In genomic region chr9:104993291-104993963, GRCh38 we compare ENCODE assay signal across 8 cellular contexts.
DNase-seq lines count a peak whose midpoint lies in the region; ATAC-seq and TF ChIP-seq lines count a peak whose summit lies in the region.

No MANE protein-coding gene starts in this region.

- no peaks in the 10 kb centered on the region for H3K9me3 ChIP-seq in GM23248 (ENCODE audit: low read depth)
- H3K9me3 ChIP-seq in heart left ventricle: no peaks in the 10 kb centered on the region

- H2AFZ ChIP-seq in GM23248: peak overlapping the region; percentile 54

- 6% methylated on average over 9 of the region's 9 CpGs for WGBS in GM23248 (ENCODE audit: low coverage in 1 of 2, low lambda C conversion rate in 2 of 2, missing lambda C conversion rate in 2 of 2), 2 experiments
- WGBS in heart left ventricle, 4 donors: 5 to 11% (median 7%) methylated on average over 9 of the region's 9 CpGs

- peaks cover 33% of the 10 kb centered on the region for H3F3A ChIP-seq in GM23248 (ENCODE audit: insufficient read depth)

- intact Hi-C loops in heart left ventricle (cut with DNase I): loop anchor here in 6 of 10 donors (2.0 to 10.0 kb wide), 11 partner anchors 49 to 251 kb away; partner anchors contain the start of genes ABCA1 (in 1 of the 6) and SLC44A1 (in 1 of the 6)

- H3K36me3 ChIP-seq in GM23248 (ENCODE audit: low read depth): no peaks in the 10 kb centered on the region
- no peaks in the 10 kb centered on the region for H3K36me3 ChIP-seq in heart left ventricle

- DNase-seq in GM23248 (peak; percentile 85), UCSD-AML1 (lab: John Stamatoyannopoulos, UW; ENCODE audit: unreplicated experiment) (peak; percentile 23), heart left ventricle (peak; percentile 81 to 94 (median 83)), omental fat pad (ENCODE audit: low spot score) (no peak), NCI-H2029 (lab: John Stamatoyannopoulos, UW) (no peak), NCI-H524 treated with DMSO at 0.1 percent for 48 hours (lab: John Stamatoyannopoulos, UW) (no peak), COR-L47 (lab: John Stamatoyannopoulos, UW) (no peak)

- H3K4me3 ChIP-seq in GM23248 (no peak overlapping the region), heart left ventricle (peak overlapping the region in 1 of 12 donors; percentile 0)

- H3K79me2 ChIP-seq in GM23248 (ENCODE audit: insufficient read depth): no peaks in the 10 kb centered on the region

- TF ChIP-seq CTCF in heart left ventricle (IDR thresholded peaks at IDR 0.05): no peak
- TF ChIP-seq CTCF in omental fat pad (IDR thresholded peaks at IDR 0.05): no peak

- no peak for TF ChIP-seq POLR2A in heart left ventricle (IDR thresholded peaks at IDR 0.05)

- H3K9ac ChIP-seq in GM23248: peak overlapping the region; percentile 46

- H3K27me3 ChIP-seq in GM23248 (replicated peaks; ENCODE audit: insufficient read depth): no peaks in the 10 kb centered on the region
- no peaks in the 10 kb centered on the region for H3K27me3 ChIP-seq in heart left ventricle

- no peaks in the 10 kb centered on the region for H4K20me1 ChIP-seq in GM23248 (ENCODE audit: insufficient read depth)

- peak overlapping the region; percentile 44 for H3K4me2 ChIP-seq in GM23248 (ENCODE audit: unreplicated experiment)

- peak overlapping the region; percentile 66 for H3K27ac ChIP-seq in GM23248
- H3K27ac ChIP-seq in heart left ventricle: peak overlapping the region; percentile 88 to 97 (median 95)

- in situ Hi-C loops in GM23248 (cut with MboI): no loop called here

- ATAC-seq in heart left ventricle (peak; percentile 77 to 89 (median 84)), omental fat pad (ENCODE audit: low FRiP score) (peak; percentile 57), GM19452 (IDR thresholded peaks at IDR 0.05; ENCODE audit: unreplicated experiment) (no peak)

- H3K4me1 ChIP-seq in GM23248 (ENCODE audit: insufficient read depth): peaks cover 33% of the 10 kb centered on the region
- peaks cover 3 to 51% (median 36%) of the 10 kb centered on the region in 12 donors for H3K4me1 ChIP-seq in heart left ventricle

- H3K9me2 ChIP-seq in GM23248 (ENCODE audit: insufficient read depth): no peaks in the 10 kb centered on the region

Comparison
In these comparisons a context has a peak if more than half of its experiments do, and no peak if none do; other contexts are left out.
1. DNase-seq: peak in GM23248 (single experiment), UCSD-AML1 (single experiment) and heart left ventricle (5 of 5); none in omental fat pad (single experiment), NCI-H2029 (single experiment), NCI-H524 treated with DMSO at 0.1 percent for 48 hours (single experiment) and COR-L47 (single experiment).